ENCODE assay signal across 13 cellular contexts in genomic region chr7:151679868-151680534, GRCh38.
DNase-seq lines count a peak whose midpoint lies in the region; ATAC-seq and TF ChIP-seq lines count a peak whose summit lies in the region.
"Had no signal": no experiment of that assay in that cellular context is flagged by ENCODE, and none has a peak within 500 bp of the region (broad histone marks: within the 10 kb centered on the region; RNA-seq: fewer than 3 reads in every experiment).

No MANE protein-coding gene starts in this region.

- 0 out of 2 replicates have a peak, but pooled peaks cover 4% of the 10 kb centered on the region for H3F3A ChIP-seq in GM23248 (ENCODE audit: insufficient read depth)

- ATAC-seq in T-helper 17 cell (no peak), foreskin keratinocyte (peak; percentile 46), gastrocnemius medialis (no peak), HG03439 (IDR thresholded peaks at IDR 0.05; ENCODE audit: unreplicated experiment) (no peak)

- H3K27me3 ChIP-seq in BLaER1 (no peaks in the 10 kb centered on the region), foreskin keratinocyte (no peaks in the 10 kb centered on the region), gastrocnemius medialis (no peaks in the 10 kb centered on the region), GM23248 (replicated peaks; ENCODE audit: insufficient read depth) (no peaks in the 10 kb centered on the region)

- H3K4me3 ChIP-seq in BLaER1 (no peak overlapping the region), gastrocnemius medialis (no peak overlapping the region), GM23248 (no peak overlapping the region)

- intact Hi-C loops in gastrocnemius medialis (cut with DNase I; ENCODE audit: low total_unique reads), result no loop called here

- H3K4me1 ChIP-seq in BLaER1, result peaks cover 49% of the 10 kb centered on the region
- H3K4me1 ChIP-seq in foreskin keratinocyte, result peaks cover 9% of the 10 kb centered on the region
- H3K4me1 ChIP-seq in gastrocnemius medialis, result peaks cover 0 to 9% of the 10 kb centered on the region in 2 donors
- peaks cover 5% of the 10 kb centered on the region; the same call in 1 of the 2 replicates for H3K4me1 ChIP-seq in GM23248 (ENCODE audit: insufficient read depth)

- H4K20me1 ChIP-seq in BLaER1 (no peaks in the 10 kb centered on the region), GM23248 (ENCODE audit: insufficient read depth) (no peaks in the 10 kb centered on the region)

- peaks cover 21% of the 10 kb centered on the region for H3K4me1 Mint-ChIP-seq in T-helper 17 cell

- DNase-seq in T-helper 17 cell (no peak), foreskin keratinocyte (peak; percentile 35 to 71), gastrocnemius medialis (no peak), 8988T (no peak), GM23248 (no peak), SHP77 (lab: John Stamatoyannopoulos, UW) (no peak)
- DNase-seq: activated B cell treated with CpG ODN at 0.5 μM for 24 hours, MV-4-11, NCI-H774 had no signal

- no peaks in the 10 kb centered on the region for H3K9me3 ChIP-seq in BLaER1
- no peaks in the 10 kb centered on the region for H3K9me3 ChIP-seq in T-helper 17 cell (ENCODE audit: control insufficient read depth, low read length, poor library complexity, severe bottlenecking)
- no peaks in the 10 kb centered on the region for H3K9me3 ChIP-seq in gastrocnemius medialis
- no peaks in the 10 kb centered on the region for H3K9me3 ChIP-seq in GM23248 (ENCODE audit: low read depth)

- 95% methylated on average over 11 of the region's 11 CpGs for WGBS in GM23248 (ENCODE audit: low coverage in 1 of 2, low lambda C conversion rate in 2 of 2, missing lambda C conversion rate in 2 of 2), 2 experiments

- H3K36me3 ChIP-seq in BLaER1, result no peaks in the 10 kb centered on the region
- no peaks in the 10 kb centered on the region for H3K36me3 ChIP-seq in gastrocnemius medialis
- no peaks in the 10 kb centered on the region for H3K36me3 ChIP-seq in GM23248 (ENCODE audit: low read depth)

- in situ Hi-C loops in gastrocnemius medialis (cut with MboI; ENCODE audit: low sequenced_read_pairs in 4 of 4) (loop anchor here in 1 of 4 donors (10.0 kb wide), 1 partner anchor 55 kb away; no protein-coding TSS in a partner anchor), GM23248 (cut with MboI) (no loop called here)

- TF ChIP-seq CTCF in foreskin keratinocyte (conservative IDR thresholded peaks at IDR 0.05) (no peak), gastrocnemius medialis (IDR thresholded peaks at IDR 0.05 in 4 of 5, conservative IDR thresholded peaks at IDR 0.05 in 1 of 5) (no peak)

- H3K79me2 ChIP-seq in GM23248 (ENCODE audit: insufficient read depth), result no peaks in the 10 kb centered on the region

- H3K4me2 ChIP-seq in BLaER1 (peak overlapping the region; percentile 64), GM23248 (ENCODE audit: unreplicated experiment) (no peak overlapping the region)

- no peaks in the 10 kb centered on the region for H3K36me3 Mint-ChIP-seq in T-helper 17 cell (ENCODE audit: low read depth)

- H3K27ac Mint-ChIP-seq in T-helper 17 cell, result peak overlapping the region; percentile 27
- H3K27ac Mint-ChIP-seq: activated B cell treated with CpG ODN at 0.5 μM for 24 hours; activated naive CD4-positive, alpha-beta T cell treated with anti-CD3 and anti-CD28 coated beads, Interleukin-2, amount 50 U/mL, for 24 hours had no signal

- no peaks in the 10 kb centered on the region for H3K27me3 Mint-ChIP-seq in T-helper 17 cell
- H3K27me3 Mint-ChIP-seq: activated B cell treated with CpG ODN at 0.5 μM for 24 hours; activated naive CD4-positive, alpha-beta T cell treated with anti-CD3 and anti-CD28 coated beads, Interleukin-2, amount 50 U/mL, for 24 hours; T-cell had no signal

- H3K27ac ChIP-seq in BLaER1, result no peak overlapping the region
- no peak overlapping the region for H3K27ac ChIP-seq in foreskin keratinocyte
- H3K27ac ChIP-seq in gastrocnemius medialis, result peak overlapping the region; percentile 39 to 74 (median 61)
- no peak overlapping the region for H3K27ac ChIP-seq in GM23248

- H2AFZ ChIP-seq in GM23248, result no peak overlapping the region

- no peaks in the 10 kb centered on the region for H3K9me2 ChIP-seq in GM23248 (ENCODE audit: insufficient read depth)

- H3K4me3 Mint-ChIP-seq in T-helper 17 cell, result no peak overlapping the region
- H3K4me3 Mint-ChIP-seq: activated B cell treated with CpG ODN at 0.5 μM for 24 hours; activated naive CD4-positive, alpha-beta T cell treated with anti-CD3 and anti-CD28 coated beads, Interleukin-2, amount 50 U/mL, for 24 hours had no signal

- TF ChIP-seq POLR2A in gastrocnemius medialis (IDR thresholded peaks at IDR 0.05), result no peak

- no peak overlapping the region for H3K9ac ChIP-seq in BLaER1
- H3K9ac ChIP-seq in GM23248, result no peak overlapping the region

Comparison
In these comparisons a context has a peak if more than half of its experiments do, and no peak if none do; other contexts are left out.
1. H3K27ac ChIP-seq: peak in gastrocnemius medialis (4 of 4); none in BLaER1 (single experiment), foreskin keratinocyte (single experiment) and GM23248 (single experiment).
2. DNase-seq: peak in foreskin keratinocyte (2 of 2); none in T-helper 17 cell (0 of 3), gastrocnemius medialis (0 of 2), 8988T (single experiment), GM23248 (single experiment) and SHP77 (0 of 2).